In genomic region chr13:98439136-98439828, GRCh38 we compare ENCODE assay signal across 1 cellular context.
TF ChIP-seq lines count a peak whose summit lies in the region.

No MANE protein-coding gene starts in this region.

TF ChIP-seq in HepG2, 621 proteins besides CTCF, POLR2A, EP300 and RAD21 (continued from another document):
- TF ChIP-seq ZNF687 (CRISPR knock-in tag; IDR thresholded peaks at IDR 0.05) = peak; percentile 15; the same call in 1 of the 2 replicates
- TF ChIP-seq ZNF3 (CRISPR knock-in tag; IDR thresholded peaks at IDR 0.05) = no peak
- TF ChIP-seq ZNF570 (CRISPR knock-in tag; IDR thresholded peaks at IDR 0.05; ENCODE audit: borderline replicate concordance) = no peak
- no peak for TF ChIP-seq GTF2F1 (IDR thresholded peaks at IDR 0.05; ENCODE audit: low read length)
- no peak for TF ChIP-seq ZKSCAN5 (CRISPR knock-in tag; IDR thresholded peaks at IDR 0.05)
- TF ChIP-seq HOXA3 (CRISPR knock-in tag; IDR thresholded peaks at IDR 0.05) = no peak
- TF ChIP-seq ZNF280D (CRISPR knock-in tag; IDR thresholded peaks at IDR 0.05) = no peak
- no peak for TF ChIP-seq HNRNPLL (IDR thresholded peaks at IDR 0.05; ENCODE audit: low read depth, low read length, poor library complexity, severe bottlenecking)
- no peak for TF ChIP-seq RAD51 (IDR thresholded peaks at IDR 0.05; ENCODE audit: borderline replicate concordance)
